In the genomic region with DNA sequence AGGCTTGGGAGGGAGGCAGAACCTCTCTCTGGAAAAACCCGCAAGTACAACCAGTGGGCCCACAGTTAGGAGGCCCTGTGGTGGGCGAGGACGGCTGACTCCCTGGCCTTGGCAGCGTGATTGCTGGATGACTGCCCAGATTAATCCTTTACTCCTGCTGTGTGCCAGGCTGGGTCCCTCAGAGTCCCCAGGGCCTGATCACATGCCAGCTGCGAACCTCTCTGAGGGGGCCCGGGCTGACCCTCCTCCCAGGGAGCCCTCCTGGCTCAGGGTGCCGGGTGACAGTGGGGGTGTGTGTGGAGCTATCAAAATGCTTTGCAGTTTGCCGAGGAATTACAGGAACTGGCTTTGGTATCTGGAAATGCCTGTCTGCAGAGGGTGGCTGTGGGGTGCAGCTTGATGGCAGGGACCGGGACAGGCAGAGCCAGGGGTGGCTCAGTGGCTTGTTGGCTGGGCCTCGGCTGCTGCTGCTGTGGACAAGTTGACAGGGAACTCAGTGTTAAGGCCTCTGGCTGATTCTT, we compare ENCODE assay signal across 9 cellular contexts. TPM values are rescaled to one million over a fixed set of nuclear protein-coding genes. Genes with fewer than 3 reads are reported as not detected.
DNase-seq lines count a peak whose midpoint lies in the region; ATAC-seq and TF ChIP-seq lines count a peak whose summit lies in the region.
"Had no signal": no experiment of that assay in that cellular context is flagged by ENCODE, and none has a peak within 500 bp of the region (broad histone marks: within the 10 kb centered on the region; RNA-seq: fewer than 3 reads in every experiment).

No MANE protein-coding gene starts in this region.

- H3K4me3 ChIP-seq in A673 (ENCODE audit: low read depth, low read length, poor library complexity, severe bottlenecking) = no peak overlapping the region
- H3K4me3 ChIP-seq in colonic mucosa = no peak overlapping the region
- H3K4me3 ChIP-seq in mucosa of rectum (ENCODE audit: low read length in 2 of 2) = no peak overlapping the region

- H3K4me1 ChIP-seq in A673 (ENCODE audit: insufficient read depth, low read length, poor library complexity, severe bottlenecking) (peaks cover 14% of the 10 kb centered on the region), colonic mucosa (peaks cover 53% of the 10 kb centered on the region), mucosa of rectum (ENCODE audit: control insufficient read depth in 2 of 2, insufficient read depth in 2 of 2, low read length in 2 of 2) (peaks cover 64 to 68% of the 10 kb centered on the region in 2 donors)

- DNase-seq in A673 (ENCODE audit: low spot score) (peak; percentile 65), NCI-H1105 (lab: John Stamatoyannopoulos, UW) (peak; percentile 69), colonic mucosa (no peak), HuH-7 (ENCODE audit: low spot score) (no peak)
- DNase-seq: NCI-H526 had no signal

- H3K36me3 ChIP-seq in A673 (ENCODE audit: insufficient read depth, low read length, poor library complexity, severe bottlenecking) (no peaks in the 10 kb centered on the region), colonic mucosa (no peaks in the 10 kb centered on the region), mucosa of rectum (ENCODE audit: control insufficient read depth in 2 of 2, insufficient read depth in 2 of 2, low read length in 2 of 2) (peaks cover 10 to 24% of the 10 kb centered on the region in 2 donors)

- TF ChIP-seq CTCF in A673 (conservative IDR thresholded peaks at IDR 0.05; ENCODE audit: low read depth, low read length) (no peak), colonic mucosa (IDR thresholded peaks at IDR 0.05) (no peak)

- POLR2A ChIA-PET in A673 (lab: Charles Lee; ENCODE audit: low non-redundant PET) = interaction anchor here (0.6 kb wide), 1 partner anchor 164 kb away, joined by 3 read pairs; no protein-coding TSS in a partner anchor

- intact Hi-C loops in A673 (cut with micrococcal nuclease; ENCODE audit: unreplicated experiment) = no loop called here
- intact Hi-C loops in colonic mucosa (cut with DNase I) = no loop called here

- ATAC-seq in HG02623 (IDR thresholded peaks at IDR 0.05; ENCODE audit: unreplicated experiment) = no peak
- ATAC-seq in GM18909 (IDR thresholded peaks at IDR 0.05; ENCODE audit: poor library complexity, unreplicated experiment) = no peak
- no peak for ATAC-seq in GM21367 (IDR thresholded peaks at IDR 0.05; ENCODE audit: unreplicated experiment)

- CTCF ChIA-PET in A673 (lab: Charles Lee) = no interaction called here

- H3K9me3 ChIP-seq in A673 (ENCODE audit: low read depth, low read length, poor library complexity, severe bottlenecking) = no peaks in the 10 kb centered on the region
- no peaks in the 10 kb centered on the region for H3K9me3 ChIP-seq in colonic mucosa
- H3K9me3 ChIP-seq in mucosa of rectum (ENCODE audit: control insufficient read depth in 2 of 2, low read length in 2 of 2) = no peaks in the 10 kb centered on the region

- H3K27ac ChIP-seq in A673 (ENCODE audit: low read depth, low read length, poor library complexity, severe bottlenecking) = peak overlapping the region; percentile 49
- H3K27ac ChIP-seq in colonic mucosa = peak overlapping the region; percentile 95
- H3K27ac ChIP-seq in mucosa of rectum (ENCODE audit: low read depth in 2 of 2, low read length in 2 of 2) = peak overlapping the region; percentile 96 to 99

- H3K27me3 ChIP-seq in A673 (replicated peaks; ENCODE audit: insufficient read depth, low read depth, low read length, poor library complexity) = no peaks in the 10 kb centered on the region
- no peaks in the 10 kb centered on the region for H3K27me3 ChIP-seq in colonic mucosa
- no peaks in the 10 kb centered on the region for H3K27me3 ChIP-seq in mucosa of rectum (ENCODE audit: control insufficient read depth in 2 of 2, insufficient read depth in 2 of 2, low read length in 2 of 2)

- H3K9ac ChIP-seq in colonic mucosa (ENCODE audit: low read depth in 2 of 2, low read length in 2 of 2) (peak overlapping the region; percentile 40 to 92), mucosa of rectum (ENCODE audit: low read depth in 1 of 2, low read length in 2 of 2) (peak overlapping the region; percentile 27 to 64)

- BruUV-seq in A673 (replicated peaks; lab: Mats Ljungman, UMichigan) = no TSS peak

RNA-seq across cellular contexts. Expression of a gene that starts 48.9 kb away (rescaled TPM):
- 143 and 155 TPM in 2 replicates for total RNA-seq in A673 (2021)
- 100 to 1,000 TPM; 450 to 461 TPM for total RNA-seq in colonic mucosa

Comparison
In these comparisons a context has a peak if more than half of its experiments do, and no peak if none do; other contexts are left out.
1. DNase-seq: peak in A673 (single experiment) and NCI-H1105 (single experiment); none in colonic mucosa (single experiment) and HuH-7 (single experiment).
2. Peak in every context shown above with its lines, with median percentiles within 50 percentile points of each other: H3K27ac ChIP-seq.